1 cellular context compared by ENCODE assay signal in genomic region chr1:244647819-244648218, GRCh38.
TF ChIP-seq lines count a peak whose summit lies in the region.

No MANE protein-coding gene starts in this region.

TF ChIP-seq in endothelial cell of umbilical vein, 7 proteins besides CTCF, POLR2A, EP300 and RAD21:
- no peak for TF ChIP-seq EZH2 (IDR thresholded peaks at IDR 0.05; ENCODE audit: borderline replicate concordance, low read depth, low read length, severe bottlenecking)
- TF ChIP-seq GATA2 (IDR thresholded peaks at IDR 0.05; ENCODE audit: insufficient read depth, insufficient read length, low read depth, low read length), result no peak
- TF ChIP-seq POLR2AphosphoS5 (IDR thresholded peaks at IDR 0.05; ENCODE audit: insufficient read depth, low read depth, low read length), result no peak
- TF ChIP-seq, protein P1, sequence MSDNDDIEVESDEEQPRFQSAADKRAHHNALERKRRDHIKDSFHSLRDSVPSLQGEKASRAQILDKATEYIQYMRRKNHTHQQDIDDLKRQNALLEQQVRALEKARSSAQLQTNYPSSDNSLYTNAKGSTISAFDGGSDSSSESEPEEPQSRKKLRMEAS (IDR thresholded peaks at IDR 0.05; ENCODE audit: insufficient read depth, insufficient read length), result no peak
- TF ChIP-seq MYC (IDR thresholded peaks at IDR 0.05; ENCODE audit: low read depth, low read length), result no peak
- no peak for TF ChIP-seq JUN (IDR thresholded peaks at IDR 0.05; ENCODE audit: borderline replicate concordance, insufficient read depth, insufficient read length, low read depth)
- no peak for TF ChIP-seq FOS (IDR thresholded peaks at IDR 0.05; ENCODE audit: borderline replicate concordance, insufficient read depth, low read length)
TF ChIP-seq in endothelial cell of umbilical vein: peak in this region for 0.
